11 cellular contexts compared by ENCODE assay signal in the genomic region with DNA sequence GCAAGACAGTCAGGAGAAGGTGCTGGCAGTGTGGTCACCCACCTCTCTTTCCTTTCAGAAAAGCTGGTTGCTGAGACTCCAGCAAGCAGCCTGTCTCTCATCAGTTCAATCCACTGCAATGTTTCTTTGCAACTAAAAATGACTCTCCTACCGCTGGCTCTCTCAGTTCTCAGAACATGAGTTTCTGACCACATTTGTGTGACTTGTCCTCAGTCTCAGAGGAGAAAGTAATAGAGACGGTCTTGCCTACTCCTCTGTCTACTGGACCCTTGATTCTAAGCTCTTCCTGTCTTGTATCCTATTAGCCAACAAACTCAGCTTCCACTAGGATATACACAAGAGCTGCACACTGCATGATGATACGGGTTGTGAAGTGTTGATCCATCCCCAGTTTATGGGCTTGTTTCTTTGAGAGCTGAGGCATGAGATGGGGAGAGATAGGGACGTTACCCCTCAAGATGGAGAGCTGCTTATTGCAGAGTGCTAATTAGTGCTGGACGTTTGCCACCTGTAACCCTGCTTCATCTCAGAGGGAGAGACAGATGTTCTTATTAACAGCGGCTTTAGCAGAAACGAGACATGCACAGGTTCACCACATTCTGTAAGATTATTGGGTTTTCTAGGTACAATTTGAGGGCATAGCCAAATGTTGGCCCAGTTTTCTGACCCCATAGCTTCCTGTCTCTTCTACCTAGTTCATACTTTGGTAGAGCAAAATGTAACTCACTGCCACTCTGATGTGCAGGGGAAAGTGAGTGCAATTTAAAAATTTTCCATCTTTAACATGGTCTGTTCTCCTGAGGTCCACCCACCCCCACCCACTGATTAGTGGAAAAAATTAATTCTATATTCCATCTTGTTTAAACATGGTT. TPM values are rescaled to one million over a fixed set of nuclear protein-coding genes. Genes with fewer than 3 reads are reported as not detected.
A peak's percentile ranks its signal among the peaks of the same experiment; 100 is the strongest.
DNase-seq lines count a peak whose midpoint lies in the region; ATAC-seq and TF ChIP-seq lines count a peak whose summit lies in the region.
"Had no signal": no experiment of that assay in that cellular context is flagged by ENCODE, and none has a peak within 500 bp of the region (broad histone marks: within the 10 kb centered on the region; RNA-seq: fewer than 3 reads in every experiment).

No MANE protein-coding gene starts in this region.

- no peak for TF ChIP-seq CTCF in upper lobe of left lung (IDR thresholded peaks at IDR 0.05)

- no peak for TF ChIP-seq EP300 in upper lobe of left lung (IDR thresholded peaks at IDR 0.05)

- 84 to 88% methylated on average over 7 of the region's 7 CpGs for WGBS in upper lobe of left lung, 2 donors

- ATAC-seq in GM19043 (IDR thresholded peaks at IDR 0.05; ENCODE audit: low read depth, unreplicated experiment) = peak; percentile 85
- ATAC-seq in HG02938 (IDR thresholded peaks at IDR 0.05; ENCODE audit: unreplicated experiment) = peak; percentile 65
- ATAC-seq in upper lobe of left lung (ENCODE audit: low FRiP score in 2 of 2) = no peak
- ATAC-seq: body of pancreas had no signal

- no peaks in the 10 kb centered on the region for H3K9me3 ChIP-seq in upper lobe of left lung
- H3K9me3 ChIP-seq: body of pancreas, esophagus muscularis mucosa had no signal

- no peak overlapping the region for H3K27ac ChIP-seq in upper lobe of left lung
- H3K27ac ChIP-seq: body of pancreas, esophagus muscularis mucosa had no signal

- DNase-seq in DMS 273 (lab: John Stamatoyannopoulos, UW; ENCODE audit: unreplicated experiment) (peak; percentile 81), NCI-H2171 (lab: John Stamatoyannopoulos, UW) (peak; percentile 58), Ammon's horn (ENCODE audit: low spot score) (no peak), erythroblast (lab: John Stamatoyannopoulos, UW) (no peak), upper lobe of left lung (no peak)
- no peak for DNase-seq in activated CD4-positive, alpha-beta T cell treated with anti-CD3 and anti-CD28 coated beads, Interleukin-2, amount 50 U/mL, for 1 hour
- DNase-seq: body of pancreas, SHP77 had no signal

- H3K27me3 ChIP-seq in upper lobe of left lung = no peaks in the 10 kb centered on the region
- H3K27me3 ChIP-seq: body of pancreas, esophagus muscularis mucosa had no signal

- H3K36me3 ChIP-seq in upper lobe of left lung = no peaks in the 10 kb centered on the region
- H3K36me3 ChIP-seq: esophagus muscularis mucosa had no signal

- TF ChIP-seq POLR2A in erythroblast (IDR thresholded peaks at IDR 0.05; ENCODE audit: low read length) (no peak), upper lobe of left lung (IDR thresholded peaks at IDR 0.05) (no peak)

- H3K4me3 ChIP-seq in upper lobe of left lung = no peak overlapping the region
- H3K4me3 ChIP-seq: body of pancreas, esophagus muscularis mucosa had no signal

- no peaks in the 10 kb centered on the region for H3K4me1 ChIP-seq in upper lobe of left lung
- H3K4me1 ChIP-seq: body of pancreas, esophagus muscularis mucosa had no signal

RNA-seq across cellular contexts. Expression of a gene that starts 32.4 kb away (rescaled TPM):
- total RNA-seq in upper lobe of left lung = 100 to 1,000 TPM in 4 of 6 donors, 10 to 100 TPM in 2; 67.1 to 223 (median 176) TPM

Comparison
In these comparisons a context has a peak if more than half of its experiments do, and no peak if none do; other contexts are left out.
1. DNase-seq: peak in DMS 273 (single experiment) and NCI-H2171 (single experiment); none in Ammon's horn (single experiment), erythroblast (0 of 2), upper lobe of left lung (0 of 2) and activated CD4-positive, alpha-beta T cell treated with anti-CD3 and anti-CD28 coated beads, Interleukin-2, amount 50 U/mL, for 1 hour (single experiment).
2. ATAC-seq: peak in GM19043 (single experiment) and HG02938 (single experiment); none in upper lobe of left lung (0 of 2).